ENCODE assay signal across 9 cellular contexts in genomic region chr5:10145922-10146321, GRCh38.
DNase-seq lines count a peak whose midpoint lies in the region; ATAC-seq and TF ChIP-seq lines count a peak whose summit lies in the region.
"Had no signal": no experiment of that assay in that cellular context is flagged by ENCODE, and none has a peak within 500 bp of the region (broad histone marks: within the 10 kb centered on the region; RNA-seq: fewer than 3 reads in every experiment).

No MANE protein-coding gene starts in this region.

- no peaks in the 10 kb centered on the region for H3K27me3 ChIP-seq in KMS-11 (ENCODE audit: insufficient read depth, low read depth)

- no peak overlapping the region for H2AFZ ChIP-seq in KMS-11 (ENCODE audit: low read depth)

- TF ChIP-seq CTCF in KMS-11 (conservative IDR thresholded peaks at IDR 0.05; ENCODE audit: low read depth, low read length), result peak; percentile 72

- no peaks in the 10 kb centered on the region for H4K20me1 ChIP-seq in KMS-11 (ENCODE audit: insufficient read depth)

- no peak overlapping the region for H3K4me3 ChIP-seq in KMS-11 (IDR thresholded peaks at IDR 0.05; ENCODE audit: insufficient read depth, low read depth, low read length)
- H3K4me3 ChIP-seq: skin epidermis had no signal

- H3K27ac ChIP-seq in KMS-11, result no peak overlapping the region
- H3K27ac ChIP-seq: skin epidermis had no signal

- H3K4me2 ChIP-seq in KMS-11, result no peak overlapping the region

- H3K9ac ChIP-seq in KMS-11, result no peak overlapping the region

- no peak for ATAC-seq in GM19455 (IDR thresholded peaks at IDR 0.05; ENCODE audit: unreplicated experiment)

- peak; percentile 66 for DNase-seq in ELR (ENCODE audit: low read depth)
- peak; percentile 63 for DNase-seq in amniotic epithelial cell (ENCODE audit: low read depth)
- peak; percentile 35 for DNase-seq in myocyte (ENCODE audit: low read depth)
- no peak for DNase-seq in amniotic stem cell (lab: John Stamatoyannopoulos, UW)
- no peak for DNase-seq in activated CD4-positive, alpha-beta T cell treated with anti-CD3 and anti-CD28 coated beads for 4 hours
- no peak for DNase-seq in COLO668 (lab: John Stamatoyannopoulos, UW; ENCODE audit: unreplicated experiment)

- H3K4me1 ChIP-seq in KMS-11 (ENCODE audit: low read depth, poor library complexity, severe bottlenecking), result no peaks in the 10 kb centered on the region

- no peaks in the 10 kb centered on the region for H3K36me3 ChIP-seq in KMS-11 (ENCODE audit: insufficient read depth)

- no peaks in the 10 kb centered on the region for H3K79me2 ChIP-seq in KMS-11 (ENCODE audit: insufficient read depth, low read depth)

Comparison
In these comparisons a context has a peak if more than half of its experiments do, and no peak if none do; other contexts are left out.
1. DNase-seq: peak in ELR (single experiment), amniotic epithelial cell (single experiment) and myocyte (single experiment); none in amniotic stem cell (single experiment), activated CD4-positive, alpha-beta T cell treated with anti-CD3 and anti-CD28 coated beads for 4 hours (0 of 2) and COLO668 (single experiment).